In genomic region chr3:121660356-121661171, GRCh38 we compare ENCODE assay signal across 1 cellular context.
TF ChIP-seq lines count a peak whose summit lies in the region.

Gene HCLS1 (minus strand): TSS chr3:121660903. CDS start chr3:121658347, 2,556 bp downstream.

TF ChIP-seq in GM12878, 131 proteins besides CTCF, POLR2A, EP300 and RAD21 (continued from another document and continues in another):
- TF ChIP-seq CEBPZ (IDR thresholded peaks at IDR 0.05; ENCODE audit: low read depth, low read length) (no peak), KLF5 (IDR thresholded peaks at IDR 0.05; ENCODE audit: partially characterized antibody) (no peak), STAT1 (conservative IDR thresholded peaks at IDR 0.05) (peak; percentile 54; the same call in 1 of the 2 replicates), KDM1A (IDR thresholded peaks at IDR 0.05; ENCODE audit: borderline replicate concordance) (no peak), NFIC (IDR thresholded peaks at IDR 0.05; ENCODE audit: low read depth, low read length) (no peak), NKRF (conservative IDR thresholded peaks at IDR 0.05) (peak; percentile 60; the same call in 1 of the 2 replicates), E2F8 (IDR thresholded peaks at IDR 0.05; ENCODE audit: low read depth, partially characterized antibody) (no peak), HSF1 (IDR thresholded peaks at IDR 0.05; ENCODE audit: low read depth, low read length) (no peak), PAX5 (IDR thresholded peaks at IDR 0.05; ENCODE audit: borderline replicate concordance, low read depth, low read length) (no peak), SRF (IDR thresholded peaks at IDR 0.05; ENCODE audit: low read depth in 2 of 2, low read length in 2 of 2) (peak; percentile 80 to 98), JUNB (IDR thresholded peaks at IDR 0.05) (no peak; the same call in 1 of the 2 replicates), POU2F2 (IDR thresholded peaks at IDR 0.05; ENCODE audit: borderline replicate concordance, low read depth, low read length) (peak; percentile 95), SMAD5 (IDR thresholded peaks at IDR 0.05; ENCODE audit: low read depth) (peak; percentile 97), ZNF24 (IDR thresholded peaks at IDR 0.05) (no peak), RCOR1 (conservative IDR thresholded peaks at IDR 0.05; ENCODE audit: low read depth, low read length) (no peak), ZZZ3 (IDR thresholded peaks at IDR 0.05; ENCODE audit: control insufficient read depth, insufficient read length, low read depth) (no peak), DPF2 (IDR thresholded peaks at IDR 0.05) (no peak), ZNF217 (IDR thresholded peaks at IDR 0.05) (no peak), SMARCA5 (IDR thresholded peaks at IDR 0.05) (no peak), HDAC2 (IDR thresholded peaks at IDR 0.05) (no peak), RB1 (IDR thresholded peaks at IDR 0.05; ENCODE audit: borderline replicate concordance) (peak; percentile 37; the same call in 1 of the 2 replicates), ZBED1 (IDR thresholded peaks at IDR 0.05; ENCODE audit: borderline replicate concordance) (0 out of 2 replicates have a peak, but pooled peaks have one; percentile 24), NFYA (IDR thresholded peaks at IDR 0.05; ENCODE audit: borderline replicate concordance, low read depth, low read length) (no peak), BRCA1 (IDR thresholded peaks at IDR 0.05; ENCODE audit: low read depth, low read length) (no peak), JUND (IDR thresholded peaks at IDR 0.05; ENCODE audit: low read depth, low read length) (no peak), NBN (IDR thresholded peaks at IDR 0.05) (peak; percentile 84; the same call in 1 of the 2 replicates), RAD51 (IDR thresholded peaks at IDR 0.05) (no peak), TCF7 (IDR thresholded peaks at IDR 0.05; ENCODE audit: borderline replicate concordance) (no peak), ZNF592 (IDR thresholded peaks at IDR 0.05) (no peak), BCLAF1 (IDR thresholded peaks at IDR 0.05) (no peak), USF1 (IDR thresholded peaks at IDR 0.05; ENCODE audit: borderline replicate concordance, extremely low read length, insufficient read depth, low read depth, low read length) (no peak), E4F1 (IDR thresholded peaks at IDR 0.05; ENCODE audit: borderline replicate concordance, partially characterized antibody) (peak; percentile 71), CEBPB (IDR thresholded peaks at IDR 0.05; ENCODE audit: borderline replicate concordance in 1 of 2, low read depth in 2 of 2, low read length in 2 of 2) (no peak), IKZF1 (conservative IDR thresholded peaks at IDR 0.05) (peak; percentile 34), ASH2L (IDR thresholded peaks at IDR 0.05; ENCODE audit: borderline replicate concordance, low read depth) (peak; percentile 53; the same call in 1 of the 2 replicates), SP1 (IDR thresholded peaks at IDR 0.05; ENCODE audit: low read depth, low read length) (peak; percentile 31), ZNF207 (IDR thresholded peaks at IDR 0.05; ENCODE audit: borderline replicate concordance) (peak; percentile 81), CBX5 (IDR thresholded peaks at IDR 0.05; ENCODE audit: low read depth) (peak; percentile 76), ESRRA (IDR thresholded peaks at IDR 0.05; ENCODE audit: low read length) (peak; percentile 81), RELA (IDR thresholded peaks at IDR 0.05; ENCODE audit: borderline replicate concordance, partially characterized antibody) (peak; percentile 47), CREB1 (IDR thresholded peaks at IDR 0.05; ENCODE audit: low read depth) (peak; percentile 92), GATAD2B (conservative IDR thresholded peaks at IDR 0.05; ENCODE audit: low read depth) (no peak; the same call in none of the 2 replicates), SREBF2 (IDR thresholded peaks at IDR 0.05; ENCODE audit: low read length) (no peak), BACH1 (IDR thresholded peaks at IDR 0.05; ENCODE audit: borderline replicate concordance) (peak; percentile 64)
